In the genomic region with DNA sequence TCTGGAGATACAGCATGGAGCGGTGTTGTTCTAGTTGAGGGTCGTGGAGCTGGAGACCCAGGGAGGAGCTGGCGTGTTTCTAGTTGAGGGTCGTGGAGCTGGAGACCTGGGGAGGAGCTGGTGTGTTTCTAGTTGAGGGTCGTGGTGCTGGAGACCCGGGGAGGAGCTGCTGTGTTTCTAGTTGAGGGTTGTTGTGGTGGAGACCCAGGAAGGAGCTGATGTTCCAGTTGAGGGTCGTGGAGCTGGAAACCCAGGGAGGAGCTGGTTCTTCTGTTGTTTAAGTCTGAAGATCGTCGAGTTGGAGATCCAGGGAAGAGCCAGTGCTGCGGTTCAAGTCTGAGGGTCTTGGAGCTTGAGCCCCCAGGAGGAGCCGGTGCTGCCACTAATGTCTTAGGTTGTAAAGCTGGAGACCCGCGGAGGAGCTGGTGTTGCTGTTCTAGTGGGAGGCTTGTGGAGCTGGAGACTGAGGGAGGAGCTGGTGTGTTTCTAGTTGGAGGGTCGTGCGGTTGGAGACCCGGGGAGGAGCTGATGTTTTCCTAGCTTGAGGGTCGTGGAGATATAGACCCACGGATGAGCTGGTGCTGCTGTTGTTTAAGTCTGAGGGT, we compare ENCODE assay signal across 19 cellular contexts.
"Had no signal": no experiment of that assay in that cellular context is flagged by ENCODE, and none has a peak within 500 bp of the region (broad histone marks: within the 10 kb centered on the region; RNA-seq: fewer than 3 reads in every experiment).

No MANE protein-coding gene starts in this region.

- H3K27ac Mint-ChIP-seq: activated naive CD8-positive, alpha-beta T cell; activated T-helper 2 cell treated with anti-CD3 and anti-CD28 coated beads, Interferon-gamma antibody, Interleukin-2, Interleukin-4, amounts not matched to agents 10 μg/mL and 5 μg/mL and 100 μg/mL, durations not matched to agents 14 hours and 24 hours and 36 hours; natural killer cell treated with Interleukin-12 subunit alpha and Interleukin-12 subunit beta and Interleukin-15 and Interleukin-18, amount 100 ng/mL, for 72 hours; T-helper 2 cell treated with Interferon-gamma antibody and Interleukin-4, amounts not matched to agents 5 μg/mL and 100 μg/mL, for 36 hours had no signal

- H3K4me3 Mint-ChIP-seq: activated naive CD8-positive, alpha-beta T cell; effector memory CD8-positive, alpha-beta T cell; natural killer cell treated with Interleukin-12 subunit alpha and Interleukin-12 subunit beta and Interleukin-15 and Interleukin-18, amount 100 ng/mL, for 72 hours; T-helper 2 cell treated with Interferon-gamma antibody and Interleukin-4, amounts not matched to agents 5 μg/mL and 100 μg/mL, for 36 hours had no signal

- FAIRE-seq: bronchial epithelial cell, islet of Langerhans, TTC549 had no signal

- H3K4me2 ChIP-seq: hepatocyte had no signal

- H3K36me3 ChIP-seq: lower lobe of right lung, tibial artery, uterus had no signal

- H3K9me3 Mint-ChIP-seq: activated T-helper 2 cell treated with anti-CD3 and anti-CD28 coated beads, Interferon-gamma antibody, Interleukin-2, Interleukin-4, amounts not matched to agents 10 μg/mL and 5 μg/mL and 100 μg/mL, durations not matched to agents 14 hours and 24 hours and 36 hours; effector memory CD8-positive, alpha-beta T cell; natural killer cell treated with Interleukin-12 subunit alpha and Interleukin-12 subunit beta and Interleukin-15 and Interleukin-18, amount 100 ng/mL, for 72 hours; T-helper 2 cell treated with Interferon-gamma antibody and Interleukin-4, amounts not matched to agents 5 μg/mL and 100 μg/mL, for 36 hours had no signal

- H3K4me1 ChIP-seq: lower lobe of right lung, tibial artery, uterus had no signal

- DNase-seq: activated CD4-positive, alpha-beta T cell treated with anti-CD3 and anti-CD28 coated beads, Interleukin-2, amount 50 U/mL, for 4 hours; dermis blood vessel endothelial cell; effector memory CD8-positive, alpha-beta T cell; left cardiac atrium; lower lobe of right lung; nucleus accumbens; stimulated activated naive CD8-positive, alpha-beta T cell treated with anti-CD3 and anti-CD28 coated beads, Interleukin-15, Interleukin-2, amounts not matched to agents 100 U/mL and 50 U/mL, for 24 hours; substantia nigra; SW 1271; tibial artery had no signal

- H3K4me3 ChIP-seq: hepatocyte, lower lobe of right lung, tibial artery, uterus had no signal

- H3K27me3 Mint-ChIP-seq: activated naive CD8-positive, alpha-beta T cell had no signal

- H3K27me3 ChIP-seq: hepatocyte, uterus had no signal

- H3K9me3 ChIP-seq: lower lobe of right lung, tibial artery, uterus had no signal

- H3K79me2 ChIP-seq: hepatocyte had no signal

- ATAC-seq: effector memory CD8-positive, alpha-beta T cell; left cardiac atrium; lower lobe of right lung; natural killer cell treated with Interleukin-12 subunit alpha and Interleukin-12 subunit beta and Interleukin-15 and Interleukin-18, amount 100 ng/mL, for 72 hours; stimulated activated naive CD8-positive, alpha-beta T cell treated with anti-CD3 and anti-CD28 coated beads, Interleukin-15, Interleukin-2, amounts not matched to agents 100 U/mL and 50 U/mL, for 24 hours had no signal

- H3K27ac ChIP-seq: hepatocyte, lower lobe of right lung, tibial artery, uterus had no signal

- H3K36me3 Mint-ChIP-seq: natural killer cell treated with Interleukin-12 subunit alpha and Interleukin-12 subunit beta and Interleukin-15 and Interleukin-18, amount 100 ng/mL, for 72 hours had no signal

- H2AFZ ChIP-seq: hepatocyte had no signal
